Comparison of ENCODE assay signal across 8 cellular contexts in genomic region chr12:33438890-33439586, GRCh38. TPM values are rescaled to one million over a fixed set of nuclear protein-coding genes. Genes with fewer than 3 reads are reported as not detected.
A peak's percentile ranks its signal among the peaks of the same experiment; 100 is the strongest.
DNase-seq lines count a peak whose midpoint lies in the region; ATAC-seq and TF ChIP-seq lines count a peak whose summit lies in the region.

No MANE protein-coding gene starts in this region.

- in situ Hi-C loops in IMR-90 (cut with MboI; ENCODE audit: low sequenced_read_pairs): no loop called here

- TF ChIP-seq CTCF in IMR-90 (conservative IDR thresholded peaks at IDR 0.05; ENCODE audit: low read depth, low read length) (no peak), coronary artery (IDR thresholded peaks at IDR 0.05) (no peak), lower lobe of right lung (IDR thresholded peaks at IDR 0.05) (no peak), upper lobe of left lung (IDR thresholded peaks at IDR 0.05) (no peak), PC-3 (conservative IDR thresholded peaks at IDR 0.05; ENCODE audit: low read depth, low read length) (no peak)

- no peak overlapping the region for H2BK5ac ChIP-seq in IMR-90 (ENCODE audit: low read depth, low read length, poor library complexity, severe bottlenecking)

- H2BK20ac ChIP-seq in IMR-90 (ENCODE audit: low read depth, low read length): no peak overlapping the region

- no peak overlapping the region for H4K8ac ChIP-seq in IMR-90 (ENCODE audit: low read depth in 2 of 2, low read length in 2 of 2)

- TF ChIP-seq EP300 in upper lobe of left lung (IDR thresholded peaks at IDR 0.05): no peak

- H3K18ac ChIP-seq in IMR-90 (ENCODE audit: low read depth, low read length): no peak overlapping the region

- CTCF ChIA-PET in IMR-90 (lab: Yijun Ruan, JAX): no interaction called here
- CTCF ChIA-PET in PC-3 (lab: Charles Lee): no interaction called here

- peak overlapping the region in 1 of 2 donors; percentile 65 for H3K4me3 Mint-ChIP-seq in effector memory CD8-positive, alpha-beta T cell

- H2AK9ac ChIP-seq in IMR-90 (replicated peaks; ENCODE audit: low read depth, low read length, poor library complexity): peak overlapping the region; percentile 78

- ATAC-seq in IMR-90 (ENCODE audit: low read depth): no peak; the same call in 1 of the 2 replicates
- peak; percentile 57 for ATAC-seq in lower lobe of right lung
- peak; percentile 34 to 49 for ATAC-seq in upper lobe of left lung (ENCODE audit: low FRiP score in 2 of 2)
- ATAC-seq in effector memory CD8-positive, alpha-beta T cell (replicated peaks): no peak
- no peak for ATAC-seq in PC-3

- H3K79me1 ChIP-seq in IMR-90 (ENCODE audit: low read depth in 1 of 2, low read length in 2 of 2): no peaks in the 10 kb centered on the region

- DNase-seq in AG08395 (ENCODE audit: low spot score): peak; percentile 2
- DNase-seq in IMR-90: no peak
- no peak for DNase-seq in coronary artery (ENCODE audit: low spot score)
- no peak for DNase-seq in lower lobe of right lung
- DNase-seq in upper lobe of left lung: peak in 1 of 2 donors; percentile 86
- no peak for DNase-seq in GOT3 (lab: John Stamatoyannopoulos, UW)
- no peak for DNase-seq in effector memory CD8-positive, alpha-beta T cell
- DNase-seq in PC-3: no peak

- H3K9me1 ChIP-seq in IMR-90 (ENCODE audit: insufficient read depth, low read length): no peaks in the 10 kb centered on the region

- H3K14ac ChIP-seq in IMR-90 (replicated peaks; ENCODE audit: low read depth, low read length): no peak overlapping the region

- H3K4me1 ChIP-seq in IMR-90 (ENCODE audit: control insufficient read depth, insufficient read depth, low read length) (no peaks in the 10 kb centered on the region), lower lobe of right lung (peaks cover 8% of the 10 kb centered on the region), upper lobe of left lung (peaks cover 4 to 20% (median 13%) of the 10 kb centered on the region in 4 donors), PC-3 (ENCODE audit: insufficient read depth, low read length) (no peaks in the 10 kb centered on the region)

- no peak overlapping the region for H4K91ac ChIP-seq in IMR-90 (ENCODE audit: insufficient read depth, low read depth, low read length)

- no peak overlapping the region for H3K23ac ChIP-seq in IMR-90 (ENCODE audit: low read depth, low read length)

- no peaks in the 10 kb centered on the region for H3F3A ChIP-seq in PC-3 (ENCODE audit: low read length, unreplicated experiment)

- no peaks in the 10 kb centered on the region for H3K79me2 ChIP-seq in PC-3 (ENCODE audit: low read length)

- H4K5ac ChIP-seq in IMR-90 (ENCODE audit: low read depth, low read length): no peak overlapping the region

- peaks cover 2% of the 10 kb centered on the region; the same call in 1 of the 2 replicates for H3K9me3 ChIP-seq in IMR-90 (ENCODE audit: control insufficient read depth, insufficient read depth, low read length)
- H3K9me3 ChIP-seq in lower lobe of right lung: no peaks in the 10 kb centered on the region
- H3K9me3 ChIP-seq in upper lobe of left lung: no peaks in the 10 kb centered on the region
- no peaks in the 10 kb centered on the region for H3K9me3 ChIP-seq in PC-3 (ENCODE audit: low read length)

- 0% methylated on average over 11 of the region's 67 CpGs; no CpG with 5 or more reads in 1 of the 2 experiments for WGBS in IMR-90 (ENCODE audit: extremely low coverage in 2 of 2, insufficient read length in 1 of 2), 2 experiments
- WGBS in upper lobe of left lung, 2 donors: 5 to 6% methylated on average over 42 to 62 of the region's 67 CpGs

- H3K36me3 Mint-ChIP-seq in effector memory CD8-positive, alpha-beta T cell (ENCODE audit: insufficient read depth): no peaks in the 10 kb centered on the region

- H3K9me3 Mint-ChIP-seq in effector memory CD8-positive, alpha-beta T cell: peaks cover 0 to 10% of the 10 kb centered on the region in 2 donors

- H3K4me2 ChIP-seq in IMR-90 (ENCODE audit: low read depth, low read length) (peak overlapping the region; percentile 65), PC-3 (ENCODE audit: low read length) (no peak overlapping the region)

- H3K27me3 Mint-ChIP-seq in effector memory CD8-positive, alpha-beta T cell: peaks cover 0 to 22% of the 10 kb centered on the region in 2 donors

- H3K27ac Mint-ChIP-seq in effector memory CD8-positive, alpha-beta T cell: no peak overlapping the region

- dilution Hi-C loops in IMR-90 (cut with HindIII; ENCODE audit: low sequenced_read_pairs, unreplicated experiment): no loop called here

- POLR2A ChIA-PET in IMR-90 (lab: Charles Lee; ENCODE audit: unreplicated experiment): no interaction called here
- POLR2A ChIA-PET in PC-3 (lab: Charles Lee; ENCODE audit: unreplicated experiment): no interaction called here

- TF ChIP-seq RAD21 in IMR-90 (IDR thresholded peaks at IDR 0.05; ENCODE audit: low read length): no peak

- H3K9ac ChIP-seq in IMR-90 (ENCODE audit: low read depth, low read length) (no peak overlapping the region), PC-3 (ENCODE audit: low read length) (no peak overlapping the region)

- H3K27me3 ChIP-seq in IMR-90 (ENCODE audit: control insufficient read depth, insufficient read depth, low read length) (peaks cover 10% of the 10 kb centered on the region), lower lobe of right lung (ENCODE audit: low read depth) (peaks cover 47% of the 10 kb centered on the region), upper lobe of left lung (peaks cover 0 to 13% (median 9%) of the 10 kb centered on the region in 4 donors), PC-3 (ENCODE audit: low read length) (no peaks in the 10 kb centered on the region)

- H3K36me3 ChIP-seq in IMR-90 (ENCODE audit: control insufficient read depth, insufficient read depth, low read length) (no peaks in the 10 kb centered on the region), lower lobe of right lung (no peaks in the 10 kb centered on the region), upper lobe of left lung (no peaks in the 10 kb centered on the region), PC-3 (ENCODE audit: low read depth, low read length) (no peaks in the 10 kb centered on the region)

- H2AFZ ChIP-seq in IMR-90 (replicated peaks; ENCODE audit: low read length, poor library complexity) (peak overlapping the region; percentile 87), PC-3 (ENCODE audit: low read length) (no peak overlapping the region)

- H3K4me1 Mint-ChIP-seq in effector memory CD8-positive, alpha-beta T cell (ENCODE audit: low read depth in 2 of 2): peaks cover 0 to 2% of the 10 kb centered on the region in 2 donors

- H2BK15ac ChIP-seq in IMR-90 (ENCODE audit: low read depth, low read length): no peak overlapping the region

- no peaks in the 10 kb centered on the region for H3K9me2 ChIP-seq in PC-3 (replicated peaks; ENCODE audit: low read length)

- H3K27ac ChIP-seq in IMR-90 (ENCODE audit: insufficient read depth, low read length): no peak overlapping the region
- no peak overlapping the region for H3K27ac ChIP-seq in coronary artery
- H3K27ac ChIP-seq in lower lobe of right lung: no peak overlapping the region
- no peak overlapping the region for H3K27ac ChIP-seq in upper lobe of left lung
- H3K27ac ChIP-seq in PC-3 (ENCODE audit: low read length): no peak overlapping the region

- no peak overlapping the region for H3K4ac ChIP-seq in IMR-90 (ENCODE audit: low read depth, low read length)

- H3K56ac ChIP-seq in IMR-90 (ENCODE audit: extremely low read depth, insufficient read depth, low read length): no peak overlapping the region

- no peak overlapping the region for H2BK120ac ChIP-seq in IMR-90 (ENCODE audit: low read depth, low read length)

- H3K4me3 ChIP-seq in IMR-90 (ENCODE audit: insufficient read depth, low read depth, low read length): peak overlapping the region; percentile 35
- H3K4me3 ChIP-seq in coronary artery: peak overlapping the region; percentile 75
- peak overlapping the region; percentile 60 for H3K4me3 ChIP-seq in lower lobe of right lung
- peak overlapping the region; percentile 32 to 54 (median 48) for H3K4me3 ChIP-seq in upper lobe of left lung
- H3K4me3 ChIP-seq in PC-3 (ENCODE audit: low read length): no peak overlapping the region

- BruUV-seq in IMR-90 (replicated peaks; lab: Mats Ljungman, UMichigan) (no TSS peak), PC-3 (replicated peaks; lab: Mats Ljungman, UMichigan) (no TSS peak)

- H2AK5ac ChIP-seq in IMR-90 (ENCODE audit: low read depth, low read length): no peak overlapping the region

- intact Hi-C loops in IMR-90 (cut with micrococcal nuclease) (no loop called here), lower lobe of right lung (cut with DNase I) (no loop called here), PC-3 (cut with micrococcal nuclease) (no loop called here)

- TF ChIP-seq POLR2A in IMR-90 (IDR thresholded peaks at IDR 0.05; ENCODE audit: low read depth, low read length) (no peak), upper lobe of left lung (IDR thresholded peaks at IDR 0.05) (no peak)

- no peaks in the 10 kb centered on the region for H4K20me1 ChIP-seq in IMR-90 (ENCODE audit: insufficient read depth, low read length)
- no peaks in the 10 kb centered on the region for H4K20me1 ChIP-seq in PC-3 (ENCODE audit: low read length)

TF ChIP-seq in IMR-90, 13 proteins besides CTCF, POLR2A, EP300 and RAD21:
- TF ChIP-seq RFX5 (IDR thresholded peaks at IDR 0.05; ENCODE audit: low read depth, low read length) (no peak), NFE2L2 (IDR thresholded peaks at IDR 0.05; ENCODE audit: low read depth, low read length) (no peak), SMC3 (IDR thresholded peaks at IDR 0.05; ENCODE audit: low read depth, low read length) (no peak), FOS (IDR thresholded peaks at IDR 0.05; ENCODE audit: low read depth, low read length) (no peak)

RNA-seq across cellular contexts. Expression of gene SYT10, which starts 0.6 kb away (rescaled TPM):
- total RNA-seq in IMR-90 (2012; rRNA removed) (not detected in 2 replicates), lower lobe of right lung (0.21 TPM), upper lobe of left lung (under 1 TPM in 1 of 6 donors, not detected in 5; 0.47 TPM), PC-3 (2014; rRNA removed) (not detected in 2 replicates)
- polyA plus RNA-seq in IMR-90 (2012; rRNA removed): not detected in 2 replicates
- polyA plus RNA-seq in IMR-90 (2012; cell fraction: cytosol; rRNA removed): not detected in 2 replicates
- not detected in 2 replicates for polyA plus RNA-seq in IMR-90 (2012; cell fraction: nucleus; rRNA removed; ENCODE audit: low replicate concordance)

Comparison
In these comparisons a context has a peak if more than half of its experiments do, and no peak if none do; other contexts are left out.
1. ATAC-seq: peak in lower lobe of right lung (2 of 2) and upper lobe of left lung (2 of 2); none in IMR-90 (single experiment), effector memory CD8-positive, alpha-beta T cell (single experiment) and PC-3 (single experiment).